In the genomic region with DNA sequence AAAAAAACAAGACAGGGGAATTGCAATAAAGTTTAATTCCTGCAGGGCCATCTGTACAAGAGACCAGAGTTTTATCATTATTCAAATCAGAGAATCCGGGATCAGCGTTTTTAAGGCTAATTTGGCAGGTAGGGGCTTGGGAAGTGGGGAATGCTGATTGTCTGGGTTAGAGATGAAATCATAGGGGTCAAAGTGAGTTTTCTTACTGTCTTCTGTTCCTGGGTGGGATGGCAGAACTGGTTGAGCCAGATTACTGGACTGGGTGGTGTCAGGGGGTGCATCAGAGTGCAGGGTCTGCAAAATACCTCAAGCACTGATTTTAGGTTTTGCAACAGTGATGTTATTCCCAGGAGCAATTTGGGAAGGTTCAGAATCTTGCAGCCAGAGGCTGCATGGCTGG, we compare ENCODE assay signal across 3 cellular contexts. TPM values are rescaled to one million over a fixed set of nuclear protein-coding genes. Genes with fewer than 3 reads are reported as not detected.
"Had no signal": no experiment of that assay in that cellular context is flagged by ENCODE, and none has a peak within 500 bp of the region (broad histone marks: within the 10 kb centered on the region; RNA-seq: fewer than 3 reads in every experiment).

No MANE protein-coding gene starts in this region.

RNA-seq across cellular contexts. Expression of a gene that starts 6.3 kb away (rescaled TPM):
- total RNA-seq: HT1080, IMR-90, SJCRH30 had no signal
- polyA plus RNA-seq: IMR-90 had no signal

RNA-seq across cellular contexts. Expression of a gene that starts 7.2 kb away (rescaled TPM):
- total RNA-seq: HT1080, IMR-90, SJCRH30 had no signal
- polyA plus RNA-seq: IMR-90 had no signal

RNA-seq across cellular contexts. Expression of a gene that starts 20.3 kb away (rescaled TPM):
- total RNA-seq: IMR-90, SJCRH30 had no signal
